Comparison of ENCODE assay signal across 17 cellular contexts in genomic region chr4:12588572-12588971, GRCh38.
DNase-seq lines count a peak whose midpoint lies in the region; ATAC-seq, FAIRE-seq and TF ChIP-seq lines count a peak whose summit lies in the region.
"Had no signal": no experiment of that assay in that cellular context is flagged by ENCODE, and none has a peak within 500 bp of the region (broad histone marks: within the 10 kb centered on the region; RNA-seq: fewer than 3 reads in every experiment).

No MANE protein-coding gene starts in this region.

- H3K9me3 ChIP-seq in body of pancreas: no peaks in the 10 kb centered on the region
- H3K9me3 ChIP-seq in left ventricle myocardium inferior (replicated peaks): no peaks in the 10 kb centered on the region
- H3K9me3 ChIP-seq: Caco-2 had no signal

- no peak for TF ChIP-seq CTCF in GM23338 (conservative IDR thresholded peaks at IDR 0.05; ENCODE audit: low read depth in 2 of 2)
- TF ChIP-seq CTCF in brain microvascular endothelial cell (IDR thresholded peaks at IDR 0.05; ENCODE audit: low read depth, low read length, missing control alignments): no peak
- TF ChIP-seq CTCF in fibroblast of pulmonary artery (IDR thresholded peaks at IDR 0.05; ENCODE audit: low read length, missing control alignments): no peak
- no peak for TF ChIP-seq CTCF in body of pancreas (IDR thresholded peaks at IDR 0.05)
- no peak for TF ChIP-seq CTCF in left ventricle myocardium inferior (IDR thresholded peaks at IDR 0.05; ENCODE audit: borderline replicate concordance)

- no peak overlapping the region for H3K27ac Mint-ChIP-seq in GM23338
- H3K27ac Mint-ChIP-seq: CD14-positive monocyte; CD8-positive, alpha-beta memory T cell had no signal

- no peaks in the 10 kb centered on the region for H3K9me3 Mint-ChIP-seq in GM23338

- H3F3A ChIP-seq in GM23338 (replicated peaks; ENCODE audit: low read depth): no peaks in the 10 kb centered on the region

- H3K36me3 ChIP-seq in GM23338 (ENCODE audit: insufficient read depth) (no peaks in the 10 kb centered on the region), brain microvascular endothelial cell (replicated peaks) (no peaks in the 10 kb centered on the region), body of pancreas (replicated peaks in 1 of 2; ENCODE audit: insufficient read depth in 1 of 2, low read depth in 2 of 2) (no peaks in the 10 kb centered on the region), left ventricle myocardium inferior (no peaks in the 10 kb centered on the region)

- TF ChIP-seq POLR2A in body of pancreas (IDR thresholded peaks at IDR 0.05): no peak

- H3K79me2 ChIP-seq in GM23338 (replicated peaks; ENCODE audit: insufficient read depth): no peaks in the 10 kb centered on the region

- no peak for FAIRE-seq in GM19239 (lab: Jason Lieb, UNC)
- FAIRE-seq: GM12892, H54 had no signal

- no peaks in the 10 kb centered on the region for H3K9me2 ChIP-seq in GM23338 (ENCODE audit: insufficient read depth)

- H3K27ac ChIP-seq in GM23338 (ENCODE audit: low read depth) (no peak overlapping the region), brain microvascular endothelial cell (no peak overlapping the region), body of pancreas (no peak overlapping the region), left ventricle myocardium inferior (replicated peaks) (no peak overlapping the region)
- H3K27ac ChIP-seq: 22Rv1 had no signal

- H2AFZ ChIP-seq in GM23338: 0 out of 2 replicates have a peak overlapping the region, but pooled peaks have one; percentile 24

- intact Hi-C loops in body of pancreas (cut with DNase I): no loop called here
- intact Hi-C loops in left ventricle myocardium inferior (cut with micrococcal nuclease): no loop called here

- no peak overlapping the region for H3K4me3 Mint-ChIP-seq in GM23338
- H3K4me3 Mint-ChIP-seq: CD14-positive monocyte; CD8-positive, alpha-beta memory T cell had no signal

- no peak for ATAC-seq in GM23338
- no peak for ATAC-seq in body of pancreas
- no peak for ATAC-seq in GM18511 (IDR thresholded peaks at IDR 0.05; ENCODE audit: unreplicated experiment)
- ATAC-seq: HCT116 had no signal

- H3K27me3 Mint-ChIP-seq in GM23338 (ENCODE audit: insufficient read depth, low read depth, poor library complexity): no peaks in the 10 kb centered on the region
- H3K27me3 Mint-ChIP-seq: CD8-positive, alpha-beta memory T cell had no signal

- H3K4me1 ChIP-seq in GM23338 (ENCODE audit: insufficient read depth) (peaks cover 8% of the 10 kb centered on the region; the same call in 1 of the 2 replicates), body of pancreas (no peaks in the 10 kb centered on the region), left ventricle myocardium inferior (no peaks in the 10 kb centered on the region)
- H3K4me1 ChIP-seq: Caco-2 had no signal

- H3K27me3 ChIP-seq in GM23338 (ENCODE audit: insufficient read depth): no peaks in the 10 kb centered on the region
- no peaks in the 10 kb centered on the region for H3K27me3 ChIP-seq in brain microvascular endothelial cell (replicated peaks)
- H3K27me3 ChIP-seq in body of pancreas: no peaks in the 10 kb centered on the region
- no peaks in the 10 kb centered on the region for H3K27me3 ChIP-seq in left ventricle myocardium inferior (ENCODE audit: low read depth)

- no peak for DNase-seq in GM23338 (ENCODE audit: low spot score)
- DNase-seq in brain microvascular endothelial cell: peak; percentile 22
- peak; percentile 43 for DNase-seq in fibroblast of pulmonary artery (ENCODE audit: low read depth)
- peak; percentile 44 for DNase-seq in skeletal muscle cell (ENCODE audit: low read depth)
- no peak for DNase-seq in GM19239 (ENCODE audit: insufficient read length, low spot score)
- no peak for DNase-seq in body of pancreas
- no peak for DNase-seq in left ventricle myocardium inferior
- DNase-seq: Caco-2; CD8-positive, alpha-beta memory T cell; DND-41; GDM1 had no signal

- H3K4me3 ChIP-seq in GM23338: no peak overlapping the region
- H3K4me3 ChIP-seq in brain microvascular endothelial cell (ENCODE audit: low read depth, low read length): no peak overlapping the region
- H3K4me3 ChIP-seq in fibroblast of pulmonary artery (replicated peaks; ENCODE audit: low read depth, low read length): no peak overlapping the region
- H3K4me3 ChIP-seq in skeletal muscle cell (ENCODE audit: low read depth, low read length): no peak overlapping the region
- no peak overlapping the region for H3K4me3 ChIP-seq in body of pancreas
- H3K4me3 ChIP-seq in left ventricle myocardium inferior: no peak overlapping the region

- no peak overlapping the region for H3K4me2 ChIP-seq in GM23338

- H3K4me1 Mint-ChIP-seq in GM23338: peaks cover 8% of the 10 kb centered on the region; the same call in 2 of the 3 replicates
- H3K4me1 Mint-ChIP-seq: CD14-positive monocyte; CD8-positive, alpha-beta memory T cell had no signal

- in situ Hi-C loops in brain microvascular endothelial cell (cut with HindIII; ENCODE audit: low pct_ligation_motif_present, low sequenced_read_pairs): no loop called here

- H4K20me1 ChIP-seq in GM23338 (replicated peaks; ENCODE audit: insufficient read depth): no peaks in the 10 kb centered on the region

- H3K36me3 Mint-ChIP-seq in GM23338 (ENCODE audit: low read depth): no peaks in the 10 kb centered on the region
- H3K36me3 Mint-ChIP-seq: CD14-positive monocyte; CD8-positive, alpha-beta memory T cell had no signal

TF ChIP-seq in GM23338, 12 proteins besides CTCF, POLR2A, EP300 and RAD21 (continues in another document):
- no peak for TF ChIP-seq ZNF331 (CRISPR knock-in tag; IDR thresholded peaks at IDR 0.05; ENCODE audit: low read depth)
- TF ChIP-seq EZH2 (IDR thresholded peaks at IDR 0.05; ENCODE audit: low read depth, unreplicated experiment): no peak
- TF ChIP-seq ETS1 (IDR thresholded peaks at IDR 0.05): no peak
- no peak for TF ChIP-seq EZH2phosphoT487 (IDR thresholded peaks at IDR 0.05; ENCODE audit: unreplicated experiment)
- no peak for TF ChIP-seq ZNF462 (CRISPR knock-in tag; IDR thresholded peaks at IDR 0.05)

Comparison
In these comparisons a context has a peak if more than half of its experiments do, and no peak if none do; other contexts are left out.
1. DNase-seq: peak in brain microvascular endothelial cell (single experiment), fibroblast of pulmonary artery (single experiment) and skeletal muscle cell (single experiment); none in GM23338 (single experiment), GM19239 (single experiment), body of pancreas (0 of 4) and left ventricle myocardium inferior (single experiment).